ENCODE assay signal across 1 cellular context in genomic region chr6:144849920-144850319, GRCh38.
TF ChIP-seq lines count a peak whose summit lies in the region.

No MANE protein-coding gene starts in this region.

TF ChIP-seq in K562, 482 proteins besides CTCF, POLR2A, EP300 and RAD21 (continued from another document and continues in another):
- TF ChIP-seq CUX1 (CRISPR knock-in tag; IDR thresholded peaks at IDR 0.05) = peak; percentile 65; the same call in 1 of the 2 replicates
- TF ChIP-seq NFXL1 (CRISPR knock-in tag; IDR thresholded peaks at IDR 0.05) = 0 out of 2 replicates have a peak, but pooled peaks have one; percentile 78
- TF ChIP-seq HIVEP1 (CRISPR knock-in tag; IDR thresholded peaks at IDR 0.05) = peak; percentile 54; the same call in 1 of the 2 replicates
- peak; percentile 69; the same call in 1 of the 2 replicates for TF ChIP-seq ZNF239 (CRISPR knock-in tag; IDR thresholded peaks at IDR 0.05)
- TF ChIP-seq NR2C2 (CRISPR knock-in tag; IDR thresholded peaks at IDR 0.05) = no peak
- TF ChIP-seq NR2C2 (tag; IDR thresholded peaks at IDR 0.05) = peak; percentile 11; the same call in 1 of the 2 replicates
- 0 out of 2 replicates have a peak, but pooled peaks have one; percentile 20 for TF ChIP-seq NFE2L1 (tag; IDR thresholded peaks at IDR 0.05; ENCODE audit: borderline replicate concordance, low read depth)
- no peak for TF ChIP-seq STAT5A (IDR thresholded peaks at IDR 0.05; ENCODE audit: borderline replicate concordance, low read length)
- TF ChIP-seq ZNF124 (CRISPR knock-in tag; IDR thresholded peaks at IDR 0.05) = no peak
- TF ChIP-seq PCBP1 (IDR thresholded peaks at IDR 0.05; ENCODE audit: low read depth, low read length, poor library complexity, severe bottlenecking) = no peak
- TF ChIP-seq NBN (IDR thresholded peaks at IDR 0.05; ENCODE audit: low read depth) = no peak
- no peak for TF ChIP-seq PBX2 (CRISPR knock-in tag; IDR thresholded peaks at IDR 0.05; ENCODE audit: low read depth)
- TF ChIP-seq PBX2 (tag; conservative IDR thresholded peaks at IDR 0.05; ENCODE audit: low read depth) = peak; percentile 53
- TF ChIP-seq ZNF699 (CRISPR knock-in tag; IDR thresholded peaks at IDR 0.05; ENCODE audit: insufficient replicate concordance) = no peak
- TF ChIP-seq USF1 (CRISPR knock-in tag; IDR thresholded peaks at IDR 0.05) = no peak
- no peak for TF ChIP-seq NCOA1 (IDR thresholded peaks at IDR 0.05; ENCODE audit: low read depth)
- TF ChIP-seq ZBTB11 (CRISPR knock-in tag; IDR thresholded peaks at IDR 0.05) = peak in 1 of 3 experiments; percentile 74; a peak in 2 of 6 replicates
- TF ChIP-seq ZBTB5 (IDR thresholded peaks at IDR 0.05) = no peak
- no peak for TF ChIP-seq E2F8 (IDR thresholded peaks at IDR 0.05; ENCODE audit: low read depth, partially characterized antibody)
- no peak for TF ChIP-seq TAF9B (IDR thresholded peaks at IDR 0.05; ENCODE audit: partially characterized antibody)
- no peak for TF ChIP-seq WHSC1 (IDR thresholded peaks at IDR 0.05; ENCODE audit: low read length)
- TF ChIP-seq MBD1 (CRISPR knock-in tag; IDR thresholded peaks at IDR 0.05) = no peak
- TF ChIP-seq GTF3C2 (IDR thresholded peaks at IDR 0.05; ENCODE audit: borderline replicate concordance, extremely low read depth, insufficient read length) = no peak
- no peak for TF ChIP-seq JUND (IDR thresholded peaks at IDR 0.05; ENCODE audit: borderline replicate concordance, low read depth, low read length)
- peak; percentile 81; the same call in 2 of the 3 replicates for TF ChIP-seq JUND (tag; IDR thresholded peaks at IDR 0.05; ENCODE audit: borderline replicate concordance, low read depth, low read length)
- TF ChIP-seq ZNF830 (CRISPR knock-in tag; IDR thresholded peaks at IDR 0.05) = no peak
- no peak for TF ChIP-seq TRIM28 (IDR thresholded peaks at IDR 0.05)
- TF ChIP-seq MAFG (tag; conservative IDR thresholded peaks at IDR 0.05) = peak; percentile 80
- no peak for TF ChIP-seq SUPT5H (IDR thresholded peaks at IDR 0.05)
